In genomic region chr15:26806161-26806560, GRCh38 we compare ENCODE assay signal across 1 cellular context.
TF ChIP-seq lines count a peak whose summit lies in the region.

No MANE protein-coding gene starts in this region.

TF ChIP-seq in SK-N-SH, 30 proteins besides CTCF, POLR2A, EP300 and RAD21 (continued from another document):
- TF ChIP-seq PBX3 (IDR thresholded peaks at IDR 0.05) (no peak), JUND (IDR thresholded peaks at IDR 0.05) (no peak), NFIC (IDR thresholded peaks at IDR 0.05; ENCODE audit: borderline replicate concordance) (no peak), NRF1 (IDR thresholded peaks at IDR 0.05; ENCODE audit: low read depth, low read length) (no peak), TEAD4 (IDR thresholded peaks at IDR 0.05; ENCODE audit: borderline replicate concordance, insufficient read depth) (no peak), RXRA (IDR thresholded peaks at IDR 0.05; ENCODE audit: borderline replicate concordance, low read depth) (no peak), RFX5 (IDR thresholded peaks at IDR 0.05; ENCODE audit: low read length) (no peak), SIN3A (IDR thresholded peaks at IDR 0.05; ENCODE audit: borderline replicate concordance, low read depth, low read length) (no peak), CHD2 (IDR thresholded peaks at IDR 0.05; ENCODE audit: low read length, partially characterized antibody) (no peak), POLR2AphosphoS5 (IDR thresholded peaks at IDR 0.05; ENCODE audit: low read depth, low read length) (no peak), USF1 (IDR thresholded peaks at IDR 0.05; ENCODE audit: borderline replicate concordance, low read depth) (no peak), GABPA (IDR thresholded peaks at IDR 0.05; ENCODE audit: low read depth) (no peak), GATA2 (CRISPR knock-in tag; IDR thresholded peaks at IDR 0.05) (no peak)
- TF ChIP-seq, protein P1, sequence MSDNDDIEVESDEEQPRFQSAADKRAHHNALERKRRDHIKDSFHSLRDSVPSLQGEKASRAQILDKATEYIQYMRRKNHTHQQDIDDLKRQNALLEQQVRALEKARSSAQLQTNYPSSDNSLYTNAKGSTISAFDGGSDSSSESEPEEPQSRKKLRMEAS (IDR thresholded peaks at IDR 0.05; ENCODE audit: low read depth): no peak
- TF ChIP-seq, protein P2, sequence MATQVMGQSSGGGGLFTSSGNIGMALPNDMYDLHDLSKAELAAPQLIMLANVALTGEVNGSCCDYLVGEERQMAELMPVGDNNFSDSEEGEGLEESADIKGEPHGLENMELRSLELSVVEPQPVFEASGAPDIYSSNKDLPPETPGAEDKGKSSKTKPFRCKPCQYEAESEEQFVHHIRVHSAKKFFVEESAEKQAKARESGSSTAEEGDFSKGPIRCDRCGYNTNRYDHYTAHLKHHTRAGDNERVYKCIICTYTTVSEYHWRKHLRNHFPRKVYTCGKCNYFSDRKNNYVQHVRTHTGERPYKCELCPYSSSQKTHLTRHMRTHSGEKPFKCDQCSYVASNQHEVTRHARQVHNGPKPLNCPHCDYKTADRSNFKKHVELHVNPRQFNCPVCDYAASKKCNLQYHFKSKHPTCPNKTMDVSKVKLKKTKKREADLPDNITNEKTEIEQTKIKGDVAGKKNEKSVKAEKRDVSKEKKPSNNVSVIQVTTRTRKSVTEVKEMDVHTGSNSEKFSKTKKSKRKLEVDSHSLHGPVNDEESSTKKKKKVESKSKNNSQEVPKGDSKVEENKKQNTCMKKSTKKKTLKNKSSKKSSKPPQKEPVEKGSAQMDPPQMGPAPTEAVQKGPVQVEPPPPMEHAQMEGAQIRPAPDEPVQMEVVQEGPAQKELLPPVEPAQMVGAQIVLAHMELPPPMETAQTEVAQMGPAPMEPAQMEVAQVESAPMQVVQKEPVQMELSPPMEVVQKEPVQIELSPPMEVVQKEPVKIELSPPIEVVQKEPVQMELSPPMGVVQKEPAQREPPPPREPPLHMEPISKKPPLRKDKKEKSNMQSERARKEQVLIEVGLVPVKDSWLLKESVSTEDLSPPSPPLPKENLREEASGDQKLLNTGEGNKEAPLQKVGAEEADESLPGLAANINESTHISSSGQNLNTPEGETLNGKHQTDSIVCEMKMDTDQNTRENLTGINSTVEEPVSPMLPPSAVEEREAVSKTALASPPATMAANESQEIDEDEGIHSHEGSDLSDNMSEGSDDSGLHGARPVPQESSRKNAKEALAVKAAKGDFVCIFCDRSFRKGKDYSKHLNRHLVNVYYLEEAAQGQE (IDR thresholded peaks at IDR 0.05; ENCODE audit: low read depth, low read length): no peak
